In the genomic region with DNA sequence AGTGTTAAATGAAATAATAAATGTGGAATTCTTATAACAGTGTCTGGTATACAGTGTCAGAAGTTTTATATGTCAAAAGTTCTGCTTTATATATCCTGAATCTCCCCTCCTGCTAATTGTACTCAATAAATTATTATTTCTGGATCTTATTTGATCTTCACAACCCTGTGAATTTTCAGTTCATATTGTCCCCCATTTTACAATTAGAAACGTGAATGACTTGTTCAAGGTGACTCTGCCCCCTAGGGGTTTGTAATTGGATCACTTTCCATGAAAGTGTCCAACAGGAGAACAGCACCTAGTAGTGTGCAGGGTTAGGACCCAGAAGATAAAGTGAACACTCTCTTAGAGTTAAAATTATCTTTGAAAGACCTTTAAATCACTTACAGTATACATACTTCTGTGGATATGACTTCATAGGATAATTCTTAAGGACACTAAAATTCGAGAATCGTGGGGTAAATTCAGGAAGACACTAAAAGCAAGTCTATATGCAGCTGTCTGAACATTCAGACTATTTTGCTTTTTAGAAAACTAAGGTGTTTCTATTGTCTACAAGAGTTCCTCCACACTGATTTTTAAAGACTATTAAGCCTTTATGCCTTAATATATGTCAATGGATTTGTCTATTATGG, we compare ENCODE assay signal across 8 cellular contexts. TPM values are rescaled to one million over a fixed set of nuclear protein-coding genes. Genes with fewer than 3 reads are reported as not detected.
DNase-seq lines count a peak whose midpoint lies in the region; ATAC-seq, FAIRE-seq and TF ChIP-seq lines count a peak whose summit lies in the region.

No MANE protein-coding gene starts in this region.

- no peak overlapping the region for H3K4me3 ChIP-seq in fibroblast of pulmonary artery (replicated peaks; ENCODE audit: low read depth, low read length)
- no peak overlapping the region for H3K4me3 ChIP-seq in aorta (ENCODE audit: low read length in 2 of 2)

- no peaks in the 10 kb centered on the region for H3K36me3 ChIP-seq in aorta (ENCODE audit: control insufficient read depth in 1 of 2, insufficient read depth in 2 of 2, low read length in 1 of 2)

- no peaks in the 10 kb centered on the region for H3K9me3 ChIP-seq in aorta (ENCODE audit: control insufficient read depth, low read length)

- H3K4me3 Mint-ChIP-seq in activated T-cell treated with anti-CD3 and anti-CD28 coated beads, Interleukin-2, amount 50 U/mL, for 4 hours: no peak overlapping the region

- H3K27me3 ChIP-seq in aorta (ENCODE audit: control insufficient read depth in 1 of 2, insufficient read depth in 2 of 2, low read length in 1 of 2): no peaks in the 10 kb centered on the region

- CTCF ChIA-PET in GM10248 (lab: Yijun Ruan, JAX): interaction anchor here (1.0 to 6.9 kb wide), 3 partner anchors 14 to 24 kb away, joined by 3 to 56 read pairs (median 3); no protein-coding TSS in a partner anchor

- H3K27me3 Mint-ChIP-seq in activated T-cell treated with anti-CD3 and anti-CD28 coated beads, Interleukin-2, amount 50 U/mL, for 4 hours (ENCODE audit: low read depth): peaks cover 2% of the 10 kb centered on the region

- intact Hi-C loops in aorta (cut with DNase I): no loop called here

- DNase-seq in GM10248 (ENCODE audit: extremely low spot score): no peak
- DNase-seq in OCI-M1 (lab: John Stamatoyannopoulos, UW): peak; percentile 78
- peak; percentile 66 for DNase-seq in fibroblast of pulmonary artery (ENCODE audit: low read depth)
- DNase-seq in GM19238 (ENCODE audit: insufficient read length, low spot score): no peak
- DNase-seq in activated T-cell treated with anti-CD3 and anti-CD28 coated beads, Interleukin-2, amount 50 U/mL, for 4 hours: no peak
- no peak for DNase-seq in aorta

- H3K4me1 Mint-ChIP-seq in activated T-cell treated with anti-CD3 and anti-CD28 coated beads, Interleukin-2, amount 50 U/mL, for 4 hours (ENCODE audit: low read depth): peaks cover 1% of the 10 kb centered on the region

- H3K27ac ChIP-seq in aorta (ENCODE audit: low read depth in 1 of 2, low read length in 2 of 2): no peak overlapping the region

- ATAC-seq in GM18870 (IDR thresholded peaks at IDR 0.05; ENCODE audit: unreplicated experiment): no peak
- no peak for ATAC-seq in activated T-cell treated with anti-CD3 and anti-CD28 coated beads, Interleukin-2, amount 50 U/mL, for 4 hours
- ATAC-seq in aorta (ENCODE audit: low FRiP score): no peak

- TF ChIP-seq CTCF in GM10248 (IDR thresholded peaks at IDR 0.05; ENCODE audit: control extremely low read depth, extremely low read depth, low read depth, missing control alignments) (peak; percentile 35), fibroblast of pulmonary artery (IDR thresholded peaks at IDR 0.05; ENCODE audit: low read length, missing control alignments) (peak; percentile 63)

- FAIRE-seq in A204.1 (lab: Jason Lieb, UNC): peak; percentile 62

- 58 to 60% methylated on average over 3 of the region's 3 CpGs for WGBS in aorta, 2 donors

- no peaks in the 10 kb centered on the region for H3K36me3 Mint-ChIP-seq in activated T-cell treated with anti-CD3 and anti-CD28 coated beads, Interleukin-2, amount 50 U/mL, for 4 hours (ENCODE audit: insufficient read depth)

- POLR2A ChIA-PET in GM10248 (lab: Yijun Ruan, JAX): no interaction called here

- no peaks in the 10 kb centered on the region for H3K9me3 Mint-ChIP-seq in activated T-cell treated with anti-CD3 and anti-CD28 coated beads, Interleukin-2, amount 50 U/mL, for 4 hours

- H3K4me1 ChIP-seq in aorta (ENCODE audit: control insufficient read depth in 1 of 2, insufficient read depth in 2 of 2, low read length in 2 of 2): peaks cover 2 to 4% of the 10 kb centered on the region in 2 donors

RNA-seq across cellular contexts. Expression of a gene that starts 4.5 kb away (rescaled TPM):
- under 1 TPM; 0.29 to 0.84 (median 0.38) TPM for total RNA-seq in activated T-cell treated with anti-CD3 and anti-CD28 coated beads, Interleukin-2, amount 50 U/mL, for 4 hours
- 100 to 1,000 TPM; 124 to 146 TPM for total RNA-seq in aorta
- polyA plus RNA-seq in aorta: 10 to 100 TPM; 24.8 to 28.5 TPM

Comparison
In these comparisons a context has a peak if more than half of its experiments do, and no peak if none do; other contexts are left out.
1. DNase-seq: peak in OCI-M1 (single experiment) and fibroblast of pulmonary artery (single experiment); none in GM10248 (single experiment), GM19238 (single experiment), activated T-cell treated with anti-CD3 and anti-CD28 coated beads, Interleukin-2, amount 50 U/mL, for 4 hours (single experiment) and aorta (0 of 2).
2. RNA of a gene that starts 4.5 kb away (total RNA-seq): 124 to 146 TPM in aorta; 0.29 to 0.84 TPM in activated T-cell treated with anti-CD3 and anti-CD28 coated beads, Interleukin-2, amount 50 U/mL, for 4 hours; every median in the first group is over 10 times any median in the second.